8 cellular contexts compared by ENCODE assay signal in the genomic region with DNA sequence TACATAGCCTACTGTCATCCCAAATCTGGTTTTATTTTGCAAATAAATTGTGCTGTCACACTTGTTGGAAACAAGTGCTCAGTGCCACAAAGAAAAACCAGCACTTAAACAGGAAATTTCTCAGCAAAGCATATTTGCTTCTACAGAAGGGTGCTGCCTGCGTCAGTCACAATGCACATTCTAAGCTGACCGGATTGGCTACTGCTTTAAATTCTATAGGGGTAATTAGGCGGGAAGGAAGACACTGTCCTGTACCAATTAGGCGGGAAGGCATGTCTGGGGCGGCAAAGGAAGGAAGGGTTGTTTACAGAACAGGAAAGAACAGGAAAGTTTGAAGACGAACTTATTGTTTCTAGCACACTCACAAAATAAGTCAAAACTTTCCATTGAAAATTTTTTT. TPM values are rescaled to one million over a fixed set of nuclear protein-coding genes. Genes with fewer than 3 reads are reported as not detected.
DNase-seq lines count a peak whose midpoint lies in the region; ATAC-seq and TF ChIP-seq lines count a peak whose summit lies in the region.

No MANE protein-coding gene starts in this region.

- peaks cover 0 to 16% (median 0%) of the 10 kb centered on the region in 3 donors for H3K36me3 ChIP-seq in skeletal muscle tissue (ENCODE audit: control insufficient read depth in 3 of 3, insufficient read depth in 3 of 3, low read length in 3 of 3)

- ATAC-seq in HG02970 (IDR thresholded peaks at IDR 0.05; ENCODE audit: low FRiP score, unreplicated experiment): peak; percentile 37
- no peak for ATAC-seq in HG02610 (IDR thresholded peaks at IDR 0.05; ENCODE audit: unreplicated experiment)

- CTCF ChIA-PET in GM10248 (lab: Yijun Ruan, JAX): no interaction called here

- DNase-seq in GM10248 (ENCODE audit: extremely low spot score) (peak; percentile 23), epithelial cell of esophagus (ENCODE audit: low read depth) (peak; percentile 37), ureter (ENCODE audit: low spot score) (no peak), GM19240 (ENCODE audit: insufficient read length, low spot score) (no peak)

- no peaks in the 10 kb centered on the region for H3K27me3 ChIP-seq in skeletal muscle tissue (ENCODE audit: control insufficient read depth in 3 of 3, insufficient read depth in 3 of 3, low read length in 3 of 3)

- POLR2A ChIA-PET in GM10248 (lab: Yijun Ruan, JAX): no interaction called here

- H3K4me3 ChIP-seq in WI38 (ENCODE audit: low read depth, low read length) (peak overlapping the region; percentile 75), epithelial cell of esophagus (ENCODE audit: low read length) (peak overlapping the region; percentile 86), skeletal muscle tissue (ENCODE audit: low read length in 3 of 3) (peak overlapping the region in 2 of 3 donors; percentile 41 to 82)

- no peaks in the 10 kb centered on the region for H3K9me3 ChIP-seq in skeletal muscle tissue (ENCODE audit: control insufficient read depth in 3 of 3, low read length in 3 of 3)

- H3K4me1 ChIP-seq in skeletal muscle tissue (ENCODE audit: control insufficient read depth in 3 of 3, insufficient read depth in 3 of 3, low read length in 3 of 3): peaks cover 3 to 18% (median 7%) of the 10 kb centered on the region in 3 donors

- H3K27ac ChIP-seq in skeletal muscle tissue (ENCODE audit: low read depth, low read length): peak overlapping the region; percentile 72

- H3K9ac ChIP-seq in skeletal muscle tissue (ENCODE audit: low read depth in 1 of 3, low read length in 3 of 3): peak overlapping the region; percentile 4 to 54 (median 28)

- TF ChIP-seq CTCF in GM10248 (IDR thresholded peaks at IDR 0.05; ENCODE audit: control extremely low read depth, extremely low read depth, low read depth, missing control alignments) (no peak), WI38 (IDR thresholded peaks at IDR 0.05; ENCODE audit: low read depth, low read length) (no peak), epithelial cell of esophagus (IDR thresholded peaks at IDR 0.05; ENCODE audit: insufficient read depth, low read depth, low read length, missing control alignments) (no peak)

RNA-seq across cellular contexts. Expression of gene IFI16, which starts 2.8 kb away (rescaled TPM):
- total RNA-seq in skeletal muscle tissue: 16.2 TPM
- total RNA-seq in ureter: 93.0 TPM

Comparison
In these comparisons a context has a peak if more than half of its experiments do, and no peak if none do; other contexts are left out.
1. DNase-seq: peak in GM10248 (single experiment) and epithelial cell of esophagus (single experiment); none in ureter (single experiment) and GM19240 (single experiment).
2. Peak in every context shown above with its lines, with median percentiles within 50 percentile points of each other: H3K4me3 ChIP-seq.